Comparison of ENCODE assay signal across 9 cellular contexts in genomic region chr5:100827481-100827889, GRCh38.
A peak's percentile ranks its signal among the peaks of the same experiment; 100 is the strongest.
DNase-seq lines count a peak whose midpoint lies in the region; ATAC-seq and TF ChIP-seq lines count a peak whose summit lies in the region.
"Had no signal": no experiment of that assay in that cellular context is flagged by ENCODE, and none has a peak within 500 bp of the region (broad histone marks: within the 10 kb centered on the region; RNA-seq: fewer than 3 reads in every experiment).

No MANE protein-coding gene starts in this region.

- CTCF ChIA-PET in RWPE1 (lab: Yijun Ruan, JAX) = interaction anchor here (0.5 kb wide), 1 partner anchor 808 kb away, joined by 4 read pairs; no protein-coding TSS in a partner anchor

- ATAC-seq in GM19438 (IDR thresholded peaks at IDR 0.05; ENCODE audit: low read depth, unreplicated experiment) (peak; percentile 28), HG03460 (IDR thresholded peaks at IDR 0.05; ENCODE audit: unreplicated experiment) (peak; percentile 30)

- H3K27ac ChIP-seq in RWPE1 = no peak overlapping the region

- POLR2A ChIA-PET in RWPE1 (lab: Yijun Ruan, JAX; ENCODE audit: low non-redundant PET) = no interaction called here

- no peak for TF ChIP-seq CTCF in RWPE1 (conservative IDR thresholded peaks at IDR 0.05; ENCODE audit: low read depth)

- DNase-seq in DMS153 (lab: John Stamatoyannopoulos, UW) (peak; percentile 88), RWPE1 (ENCODE audit: low spot score) (peak; percentile 77), inferior parietal cortex (ENCODE audit: extremely low spot score) (peak; percentile 18), NCI-H1048 (lab: John Stamatoyannopoulos, UW) (no peak), mucosa of gallbladder (ENCODE audit: low spot score) (no peak)
- no peak for DNase-seq in stimulated activated CD4-positive, alpha-beta T cell treated with anti-CD3 and anti-CD28 coated beads, Interleukin-4, amount 100 ng/mL, for 24 hours
- DNase-seq: IMR-90 had no signal

Comparison
In these comparisons a context has a peak if more than half of its experiments do, and no peak if none do; other contexts are left out.
1. DNase-seq: peak in DMS153 (single experiment), RWPE1 (single experiment) and inferior parietal cortex (single experiment); none in NCI-H1048 (single experiment), stimulated activated CD4-positive, alpha-beta T cell treated with anti-CD3 and anti-CD28 coated beads, Interleukin-4, amount 100 ng/mL, for 24 hours (single experiment) and mucosa of gallbladder (single experiment).